16 cellular contexts compared by ENCODE assay signal in genomic region chr14:101377069-101377468, GRCh38.
A peak's percentile ranks its signal among the peaks of the same experiment; 100 is the strongest.
DNase-seq lines count a peak whose midpoint lies in the region; ATAC-seq, FAIRE-seq and TF ChIP-seq lines count a peak whose summit lies in the region.
"Had no signal": no experiment of that assay in that cellular context is flagged by ENCODE, and none has a peak within 500 bp of the region (broad histone marks: within the 10 kb centered on the region; RNA-seq: fewer than 3 reads in every experiment).

No MANE protein-coding gene starts in this region.

- H3K4me3 ChIP-seq in left ventricle myocardium inferior, result no peak overlapping the region
- H3K4me3 ChIP-seq in H1 (ENCODE audit: extremely low read depth in 1 of 4, insufficient read depth in 2 of 4, low read depth in 3 of 4, low read length in 4 of 4), result no peak overlapping the region
- no peak overlapping the region for H3K4me3 ChIP-seq in neuronal stem cell (ENCODE audit: low read length in 2 of 2)
- H3K4me3 ChIP-seq: GM23338 had no signal

- no peak overlapping the region; the same call in 1 of the 2 replicates for H4K8ac ChIP-seq in H1 (ENCODE audit: extremely low read depth, insufficient read depth, low read length)
- H4K8ac ChIP-seq in neuronal stem cell (ENCODE audit: low read depth, low read length), result no peak overlapping the region

- TF ChIP-seq RAD21 in H1 (IDR thresholded peaks at IDR 0.05 in 1 of 2, conservative IDR thresholded peaks at IDR 0.05 in 1 of 2; ENCODE audit: low read depth in 2 of 2, low read length in 2 of 2), result no peak

- H3K14ac ChIP-seq in H1 (ENCODE audit: insufficient read length) (no peak overlapping the region), neuronal stem cell (ENCODE audit: low read length) (no peak overlapping the region)

- DNase-seq in Right ventricle myocardium inferior (ENCODE audit: missing footprints), result peak; percentile 72
- DNase-seq in left ventricle myocardium inferior, result no peak
- DNase-seq in H1 (ENCODE audit: low read depth in 1 of 2, low spot score in 2 of 2), result no peak
- DNase-seq in neuronal stem cell (ENCODE audit: low spot score), result no peak
- DNase-seq in activated CD8-positive, alpha-beta memory T cell treated with anti-CD3 and anti-CD28 coated beads, Interleukin-2, amount 50 U/mL, for 4 hours, result no peak
- DNase-seq: BE2C; Caco-2; CD4-positive, alpha-beta T cell; H9 had no signal

- H3K27me3 ChIP-seq in left ventricle myocardium inferior (ENCODE audit: low read depth), result peaks cover 45% of the 10 kb centered on the region
- H3K27me3 ChIP-seq in H1 (replicated peaks in 1 of 4; ENCODE audit: control insufficient read depth in 3 of 4, extremely low read depth in 1 of 4, insufficient read depth in 3 of 4, low read length in 3 of 4), result no peaks in the 10 kb centered on the region; a peak in 1 of 7 replicates
- H3K27me3 ChIP-seq in neuronal stem cell (ENCODE audit: control insufficient read depth in 3 of 3, insufficient read depth in 3 of 3, low read depth in 1 of 3, low read length in 3 of 3), result peaks cover 0 to 2% (median 0%) of the 10 kb centered on the region in 3 experiments

- no peaks in the 10 kb centered on the region for H4K20me1 ChIP-seq in H1 (replicated peaks in 1 of 2; ENCODE audit: control insufficient read depth in 1 of 2, insufficient read depth in 2 of 2, low read length in 2 of 2)

- no peak for TF ChIP-seq POLR2A in H1 (IDR thresholded peaks at IDR 0.05; ENCODE audit: control extremely low read depth in 1 of 2, low read depth in 2 of 2, low read length in 2 of 2)

- no peak overlapping the region for H2BK5ac ChIP-seq in H1 (ENCODE audit: low read depth, low read length)
- no peak overlapping the region for H2BK5ac ChIP-seq in neuronal stem cell (ENCODE audit: low read length)

- H3K23me2 ChIP-seq in H1 (ENCODE audit: low read depth, low read length), result no peaks in the 10 kb centered on the region; the same call in 1 of the 2 replicates

- H2BK120ac ChIP-seq in H1 (replicated peaks; ENCODE audit: low read depth, low read length) (no peak overlapping the region), neuronal stem cell (ENCODE audit: low read depth, low read length) (no peak overlapping the region)

- no peaks in the 10 kb centered on the region for H3K79me2 ChIP-seq in H1 (ENCODE audit: control insufficient read depth in 1 of 2, insufficient read depth in 2 of 2, low read length in 2 of 2)

- POLR2A ChIA-PET in H1 (lab: Charles Lee; ENCODE audit: partially characterized antibody), result no interaction called here

- intact Hi-C loops in Right ventricle myocardium inferior (cut with DNase I), result no loop called here
- intact Hi-C loops in left ventricle myocardium inferior (cut with micrococcal nuclease), result no loop called here

- H4K91ac ChIP-seq in H1 (replicated peaks; ENCODE audit: insufficient read length, low read length) (no peak overlapping the region), neuronal stem cell (ENCODE audit: low read depth, low read length, poor library complexity) (no peak overlapping the region)

- H3K23ac ChIP-seq in H1 (ENCODE audit: insufficient read length) (no peak overlapping the region), neuronal stem cell (ENCODE audit: low read depth, low read length, poor library complexity) (no peak overlapping the region)

- no peak for ATAC-seq in Right ventricle myocardium inferior
- ATAC-seq in GM21786 (IDR thresholded peaks at IDR 0.05; ENCODE audit: unreplicated experiment), result no peak
- ATAC-seq: GM23338, HepG2 had no signal

- H3K18ac ChIP-seq in H1 (ENCODE audit: extremely low read depth, low read length) (no peak overlapping the region), neuronal stem cell (ENCODE audit: low read length) (no peak overlapping the region)

- CTCF ChIA-PET in H1 (lab: Charles Lee; ENCODE audit: partially characterized antibody), result no interaction called here

- H2AFZ ChIP-seq in H1 (ENCODE audit: low read length), result 0 out of 2 replicates have a peak overlapping the region, but pooled peaks have one; percentile 32
- H2AFZ ChIP-seq in neuronal stem cell (ENCODE audit: low read length), result no peak overlapping the region
- H2AFZ ChIP-seq: GM23338 had no signal

- no peak for FAIRE-seq in H1 (lab: Jason Lieb, UNC)
- FAIRE-seq: D721Med, G401.6, GM12891, HepG2 had no signal

- no peaks in the 10 kb centered on the region for H3K79me1 ChIP-seq in H1 (ENCODE audit: low read depth, low read length)
- no peaks in the 10 kb centered on the region for H3K79me1 ChIP-seq in neuronal stem cell (ENCODE audit: low read depth, low read length)

- no peak overlapping the region for H3K27ac ChIP-seq in left ventricle myocardium inferior (replicated peaks)
- H3K27ac ChIP-seq in H1 (ENCODE audit: low read depth, low read length), result no peak overlapping the region
- H3K27ac ChIP-seq in neuronal stem cell (replicated peaks; ENCODE audit: low read length), result no peak overlapping the region
- H3K27ac ChIP-seq: C4-2B had no signal

- H3K56ac ChIP-seq in H1 (replicated peaks; ENCODE audit: insufficient read length, low read depth, low read length), result no peak overlapping the region

- no peak overlapping the region for H2BK15ac ChIP-seq in H1 (ENCODE audit: low read length)
- no peak overlapping the region for H2BK15ac ChIP-seq in neuronal stem cell (ENCODE audit: low read length)

- no peak for TF ChIP-seq EP300 in H1 (IDR thresholded peaks at IDR 0.05; ENCODE audit: borderline replicate concordance in 1 of 2, low read depth in 2 of 2, low read length in 2 of 2)

- H2AK5ac ChIP-seq in H1 (ENCODE audit: low read depth, low read length) (no peak overlapping the region), neuronal stem cell (ENCODE audit: low read depth, low read length) (peak overlapping the region; percentile 73)

- H3K4me2 ChIP-seq in H1 (ENCODE audit: insufficient read depth in 1 of 2, low read depth in 2 of 2, low read length in 2 of 2), result no peak overlapping the region
- no peak overlapping the region for H3K4me2 ChIP-seq in neuronal stem cell (ENCODE audit: insufficient read depth, low read length, poor library complexity, severe bottlenecking)
- H3K4me2 ChIP-seq: GM23338 had no signal

- H3K9me3 ChIP-seq in left ventricle myocardium inferior (replicated peaks), result peaks cover 26% of the 10 kb centered on the region
- no peaks in the 10 kb centered on the region for H3K9me3 ChIP-seq in H1 (ENCODE audit: insufficient read depth in 2 of 2, low read depth in 1 of 2, low read length in 1 of 2)
- no peaks in the 10 kb centered on the region for H3K9me3 ChIP-seq in neuronal stem cell (replicated peaks in 1 of 2; ENCODE audit: control insufficient read depth in 2 of 2, insufficient read depth in 1 of 2, low read depth in 1 of 2, low read length in 2 of 2)
- H3K9me3 ChIP-seq: BE2C, Caco-2 had no signal

- no peak overlapping the region for H4K5ac ChIP-seq in H1 (ENCODE audit: insufficient read length, low read depth, low read length)

- H3K9ac ChIP-seq in H1 (replicated peaks in 1 of 4; ENCODE audit: extremely low read depth in 1 of 4, low read depth in 3 of 4, low read length in 3 of 4) (no peak overlapping the region), neuronal stem cell (ENCODE audit: low read depth, low read length, poor library complexity) (no peak overlapping the region)

- H2BK12ac ChIP-seq in H1 (ENCODE audit: low read depth, low read length), result no peak overlapping the region
- no peak overlapping the region for H2BK12ac ChIP-seq in neuronal stem cell (ENCODE audit: low read length)

- WGBS in H1 (ENCODE audit: extremely low coverage in 1 of 2, insufficient coverage in 1 of 2, insufficient read length in 1 of 2, insufficient replicate concordance in 2 of 2, low coverage in 1 of 2, low lambda C conversion rate in 2 of 2, missing lambda C conversion rate in 1 of 2), 2 experiments, result 86% methylated on average over 5 of the region's 5 CpGs; no CpG with 5 or more reads in 1 of the 2 experiments
- WGBS in neuronal stem cell (ENCODE audit: extremely low coverage in 2 of 2, insufficient read length in 2 of 2, insufficient replicate concordance in 1 of 2), 2 donors, result no CpG with 5 or more reads among the region's 5 CpGs

- no peaks in the 10 kb centered on the region for H3K4me1 ChIP-seq in left ventricle myocardium inferior
- no peaks in the 10 kb centered on the region; a peak in 1 of 7 replicates for H3K4me1 ChIP-seq in H1 (replicated peaks in 1 of 4; ENCODE audit: control insufficient read depth in 3 of 4, insufficient read depth in 4 of 4, low read length in 3 of 4)
- peaks cover 1 to 6% of the 10 kb centered on the region in 2 donors for H3K4me1 ChIP-seq in neuronal stem cell (ENCODE audit: control insufficient read depth in 2 of 2, insufficient read depth in 1 of 2, low read depth in 1 of 2, low read length in 2 of 2)
- H3K4me1 ChIP-seq: BE2C, Caco-2 had no signal

- no peak overlapping the region for H2BK20ac ChIP-seq in H1 (ENCODE audit: low read length)

- H3K36me3 ChIP-seq in left ventricle myocardium inferior (no peaks in the 10 kb centered on the region), H1 (ENCODE audit: control insufficient read depth in 2 of 4, insufficient read depth in 4 of 4, low read length in 3 of 4) (no peaks in the 10 kb centered on the region), neuronal stem cell (replicated peaks in 1 of 2; ENCODE audit: control insufficient read depth in 2 of 2, insufficient read depth in 2 of 2, low read length in 2 of 2) (no peaks in the 10 kb centered on the region)
- H3K36me3 ChIP-seq: BE2C had no signal

- H3K4ac ChIP-seq in H1 (replicated peaks; ENCODE audit: insufficient read length, low read depth, low read length) (no peak overlapping the region), neuronal stem cell (ENCODE audit: low read length) (no peak overlapping the region)

- no peak for TF ChIP-seq CTCF in left ventricle myocardium inferior (IDR thresholded peaks at IDR 0.05; ENCODE audit: borderline replicate concordance)
- no peak for TF ChIP-seq CTCF in H1 (IDR thresholded peaks at IDR 0.05; ENCODE audit: control extremely low read depth in 1 of 3, insufficient read depth in 1 of 3, low read depth in 1 of 3, low read length in 3 of 3)

TF ChIP-seq in H1, 55 proteins besides CTCF, POLR2A, EP300 and RAD21:
- TF ChIP-seq RFX5 (IDR thresholded peaks at IDR 0.05; ENCODE audit: borderline replicate concordance, low read depth, low read length), result no peak
- TF ChIP-seq SP4 (IDR thresholded peaks at IDR 0.05; ENCODE audit: low read length), result no peak
- TF ChIP-seq YY1 (IDR thresholded peaks at IDR 0.05; ENCODE audit: low read depth, low read length), result no peak
